8 cellular contexts compared by ENCODE assay signal in genomic region chr1:120069067-120069919, GRCh38. TPM values are rescaled to one million over a fixed set of nuclear protein-coding genes. Genes with fewer than 3 reads are reported as not detected.
A peak's percentile ranks its signal among the peaks of the same experiment; 100 is the strongest.
DNase-seq lines count a peak whose midpoint lies in the region; ATAC-seq and TF ChIP-seq lines count a peak whose summit lies in the region.
"Not testable (repeated sequence)": the region's sequence is repeated elsewhere in the genome, so short reads cannot be mapped to it uniquely, and the experiment has no call there.

Gene NOTCH2, minus strand, starts transcription at chr1:120069662. Its CDS starts 256 bp downstream, at chr1:120069406.

- CTCF ChIA-PET in activated CD4-positive, alpha-beta T cell treated with anti-CD3 and anti-CD28 coated beads for 36 hours (lab: Charles Lee): not testable (repeated sequence)

- not testable (repeated sequence) for H3K27ac Mint-ChIP-seq in activated CD4-positive, alpha-beta T cell treated with anti-CD3 and anti-CD28 coated beads for 36 hours

- not testable (repeated sequence) for TF ChIP-seq EP300 in neural cell (conservative IDR thresholded peaks at IDR 0.05; ENCODE audit: poor library complexity, severe bottlenecking)

- not testable (repeated sequence) for H4K20me1 ChIP-seq in neural cell (ENCODE audit: insufficient read depth)

- not testable (repeated sequence) for H3K27me3 Mint-ChIP-seq in activated CD4-positive, alpha-beta T cell treated with anti-CD3 and anti-CD28 coated beads for 36 hours

- not testable (repeated sequence) for H3K4me2 ChIP-seq in neural cell (ENCODE audit: low read length)

- H3K36me3 ChIP-seq in neural cell (ENCODE audit: insufficient read depth, low read length): not testable (repeated sequence)

- not testable (repeated sequence) for H3K9me3 Mint-ChIP-seq in activated CD4-positive, alpha-beta T cell treated with anti-CD3 and anti-CD28 coated beads for 36 hours (ENCODE audit: low read depth)

- in situ Hi-C loops in astrocyte of the cerebellum (cut with HindIII; ENCODE audit: low sequenced_read_pairs): not testable (repeated sequence)

- H3K27ac ChIP-seq in neural cell (ENCODE audit: low read length): not testable (repeated sequence)

- TF ChIP-seq RAD21 in neural cell (conservative IDR thresholded peaks at IDR 0.05): not testable (repeated sequence)

- H3K79me2 ChIP-seq in neural cell (replicated peaks; ENCODE audit: insufficient read depth, low read length): not testable (repeated sequence)

- DNase-seq in CD1c-positive myeloid dendritic cell (ENCODE audit: extremely low spot score): peak; percentile 29
- DNase-seq in NOMO-1 treated with DMSO at 0.1 percent for 48 hours (lab: John Stamatoyannopoulos, UW; ENCODE audit: unreplicated experiment): peak; percentile 33
- peak; percentile 77 for DNase-seq in activated CD4-positive, alpha-beta T cell treated with anti-CD3 and anti-CD28 coated beads for 36 hours
- DNase-seq in astrocyte of the cerebellum (ENCODE audit: low read depth): not testable (repeated sequence)
- peak; percentile 77 for DNase-seq in Right ventricle myocardium superior
- peak; percentile 25 for DNase-seq in stimulated activated CD8-positive, alpha-beta memory T cell treated with anti-CD3 and anti-CD28 coated beads, Interleukin-15, amount 100 ng/mL, for 1 hour (ENCODE audit: low read depth)

- not testable (repeated sequence) for H3K9me3 ChIP-seq in neural cell (ENCODE audit: low read length)

- H3K4me3 Mint-ChIP-seq in activated CD4-positive, alpha-beta T cell treated with anti-CD3 and anti-CD28 coated beads for 36 hours: peak within 1 kb of the TSS; percentile 66

- not testable (repeated sequence) for H2AFZ ChIP-seq in neural cell (ENCODE audit: low read depth, low read length)

- TF ChIP-seq CTCF in astrocyte of the cerebellum (IDR thresholded peaks at IDR 0.05; ENCODE audit: low read depth, low read length, missing control alignments); neural cell (IDR thresholded peaks at IDR 0.05; ENCODE audit: poor library complexity, severe bottlenecking): not testable (repeated sequence)

- ATAC-seq in HG02678 (IDR thresholded peaks at IDR 0.05; ENCODE audit: unreplicated experiment): peak; percentile 60
- peak; percentile 72 for ATAC-seq in activated CD4-positive, alpha-beta T cell treated with anti-CD3 and anti-CD28 coated beads for 36 hours
- ATAC-seq in Right ventricle myocardium superior (ENCODE audit: poor library complexity): peak; percentile 82

- H3K36me3 Mint-ChIP-seq in activated CD4-positive, alpha-beta T cell treated with anti-CD3 and anti-CD28 coated beads for 36 hours (ENCODE audit: low read depth): not testable (repeated sequence)

- intact Hi-C loops in activated CD4-positive, alpha-beta T cell treated with anti-CD3 and anti-CD28 coated beads for 36 hours (cut with DNase I, micrococcal nuclease); Right ventricle myocardium superior (cut with DNase I): not testable (repeated sequence)

- not testable (repeated sequence) for H3K27me3 ChIP-seq in neural cell (ENCODE audit: insufficient read depth, low read depth, low read length)

- H3F3A ChIP-seq in neural cell (ENCODE audit: insufficient read depth, low read length, poor library complexity, severe bottlenecking): not testable (repeated sequence)

- H3K9ac ChIP-seq in neural cell (ENCODE audit: low read length): not testable (repeated sequence)

- H3K9me2 ChIP-seq in neural cell (ENCODE audit: insufficient read depth, low read length): not testable (repeated sequence)

- H3K4me3 ChIP-seq in astrocyte of the cerebellum (ENCODE audit: low read depth, low read length) (peak within 1 kb of the TSS; percentile 46), neural cell (ENCODE audit: low read length) (peak within 1 kb of the TSS; percentile 59)

- not testable (repeated sequence) for H3K4me1 Mint-ChIP-seq in activated CD4-positive, alpha-beta T cell treated with anti-CD3 and anti-CD28 coated beads for 36 hours

- POLR2A ChIA-PET in activated CD4-positive, alpha-beta T cell treated with anti-CD3 and anti-CD28 coated beads for 36 hours (lab: Charles Lee): not testable (repeated sequence)

TF ChIP-seq in neural cell, 6 proteins besides CTCF, POLR2A, EP300 and RAD21:
- peak; percentile 27 for TF ChIP-seq MXI1 (conservative IDR thresholded peaks at IDR 0.05; ENCODE audit: poor library complexity, severe bottlenecking)

RNA-seq across cellular contexts. Expression of gene NOTCH2, which starts in this region (rescaled TPM):
- total RNA-seq in activated CD4-positive, alpha-beta T cell treated with anti-CD3 and anti-CD28 coated beads for 36 hours: 10 to 100 TPM; 41.9 to 51.6 TPM
- total RNA-seq in Right ventricle myocardium superior: 20.1 TPM
- 0.73 and 1.2 TPM in 2 replicates for polyA plus RNA-seq in neural cell
- polyA minus RNA-seq in neural cell: 2.4 and 4.9 TPM in 2 replicates
